ENCODE assay signal across 8 cellular contexts in genomic region chr14:21437063-21437901, GRCh38. TPM values are rescaled to one million over a fixed set of nuclear protein-coding genes. Genes with fewer than 3 reads are reported as not detected.
DNase-seq lines count a peak whose midpoint lies in the region; ATAC-seq and TF ChIP-seq lines count a peak whose summit lies in the region.

No MANE protein-coding gene starts in this region.

- H3K27ac Mint-ChIP-seq in activated naive CD4-positive, alpha-beta T cell treated with anti-CD3 and anti-CD28 coated beads, Interleukin-2, amount 50 U/mL, for 72 hours, result peak overlapping the region; percentile 91 to 92

- no peaks in the 10 kb centered on the region; the same call in 1 of the 2 replicates for H4K20me1 ChIP-seq in SK-N-SH (ENCODE audit: insufficient read depth)

- H3K9me3 Mint-ChIP-seq in activated naive CD4-positive, alpha-beta T cell treated with anti-CD3 and anti-CD28 coated beads, Interleukin-2, amount 50 U/mL, for 72 hours, result no peaks in the 10 kb centered on the region

- 4% methylated on average over 26 of the region's 33 CpGs for WGBS in SK-N-SH (ENCODE audit: low lambda C conversion rate)

- CTCF ChIA-PET in GM10248 (lab: Yijun Ruan, JAX) (interaction anchor here (0.9 to 4.6 kb wide), 8 partner anchors 9 to 62 kb away, joined by 3 to 40 read pairs (median 4); partner anchors contain the start of genes CHD8, RAB2B and TOX4), SK-N-SH (lab: Yijun Ruan, JAX) (interaction anchor here (0.9 to 1.7 kb wide), 3 partner anchors 18 to 120 kb away, joined by 3 to 11 read pairs (median 4); partner anchors contain the start of gene CHD8)

- peak; percentile 99 for ATAC-seq in HG02610 (IDR thresholded peaks at IDR 0.05; ENCODE audit: unreplicated experiment)
- ATAC-seq in activated naive CD4-positive, alpha-beta T cell treated with anti-CD3 and anti-CD28 coated beads, Interleukin-2, amount 50 U/mL, for 72 hours, result peak; percentile 100

- H2AFZ ChIP-seq in SK-N-SH (ENCODE audit: low read depth), result peak overlapping the region; percentile 64

- peaks cover 6% of the 10 kb centered on the region in 2 experiments; a peak in 3 of 4 replicates for H3K4me1 ChIP-seq in SK-N-SH (ENCODE audit: control insufficient read depth in 1 of 2, insufficient read depth in 2 of 2, low read depth in 1 of 2, low read length in 1 of 2)

- H3K4me2 ChIP-seq in SK-N-SH, result peak overlapping the region; percentile 82

- H3K36me3 Mint-ChIP-seq in activated naive CD4-positive, alpha-beta T cell treated with anti-CD3 and anti-CD28 coated beads, Interleukin-2, amount 50 U/mL, for 72 hours, result peaks cover 10 to 26% of the 10 kb centered on the region in 2 donors

- peak overlapping the region; percentile 58 to 73 for H3K4me3 ChIP-seq in SK-N-SH (ENCODE audit: low read depth in 2 of 2, low read length in 1 of 2)

- no peak for TF ChIP-seq RAD21 in SK-N-SH (IDR thresholded peaks at IDR 0.05; ENCODE audit: low read length)

- TF ChIP-seq CTCF in GM10248 (IDR thresholded peaks at IDR 0.05; ENCODE audit: control extremely low read depth, extremely low read depth, low read depth, missing control alignments) (no peak), SK-N-SH (IDR thresholded peaks at IDR 0.05) (no peak)

- H3K9me2 ChIP-seq in SK-N-SH, result no peaks in the 10 kb centered on the region

- H3F3A ChIP-seq in SK-N-SH (replicated peaks; ENCODE audit: insufficient read depth), result peaks cover 7% of the 10 kb centered on the region

- POLR2A ChIA-PET in GM10248 (lab: Yijun Ruan, JAX), result interaction anchor here (0.6 to 1.7 kb wide), 9 partner anchors 9 to 128 kb away, joined by 3 to 22 read pairs (median 4); partner anchors contain the start of gene CHD8
- POLR2A ChIA-PET in SK-N-SH (lab: Yijun Ruan, JAX), result interaction anchor here (0.5 to 2.1 kb wide), 5 partner anchors 18 to 150 kb away, joined by 3 to 29 read pairs (median 4); partner anchors contain the start of genes CHD8, METTL3 and RAB2B

- no peak for TF ChIP-seq EP300 in SK-N-SH (IDR thresholded peaks at IDR 0.05; ENCODE audit: borderline replicate concordance in 1 of 2, low read depth in 1 of 2, low read length in 1 of 2)

- peak; percentile 95 for DNase-seq in GM10248 (ENCODE audit: extremely low spot score)
- DNase-seq in NCI-H1092 (lab: John Stamatoyannopoulos, UW), result peak; percentile 100
- DNase-seq in SK-N-SH, result peak; percentile 93
- peak; percentile 95 to 99 for DNase-seq in activated naive CD4-positive, alpha-beta T cell treated with anti-CD3 and anti-CD28 coated beads, Interleukin-2, amount 50 U/mL, for 72 hours (ENCODE audit: low spot score in 2 of 2)
- peak; percentile 93 for DNase-seq in glomerular endothelial cell (ENCODE audit: extremely low read depth, low read depth, low spot score)
- peak; percentile 99 for DNase-seq in occipital lobe (lab: John Stamatoyannopoulos, UW)

- peak overlapping the region; percentile 74 for H3K9ac ChIP-seq in SK-N-SH

- peaks cover 94% of the 10 kb centered on the region for H3K79me2 ChIP-seq in SK-N-SH (ENCODE audit: insufficient read depth)

- peak overlapping the region; percentile 85 to 90 for H3K27ac ChIP-seq in SK-N-SH (ENCODE audit: low read depth in 2 of 2, low read length in 1 of 2)
- H3K27ac ChIP-seq in temporal lobe (ENCODE audit: low read depth, low read length), result peak overlapping the region; percentile 77

- H3K36me3 ChIP-seq in SK-N-SH (replicated peaks in 1 of 2; ENCODE audit: control insufficient read depth in 1 of 2, insufficient read depth in 2 of 2, low read length in 1 of 2), result peaks cover 14 to 19% of the 10 kb centered on the region in 2 experiments

- no peaks in the 10 kb centered on the region for H3K27me3 ChIP-seq in SK-N-SH (ENCODE audit: insufficient read depth)

- no peaks in the 10 kb centered on the region for H3K9me3 ChIP-seq in SK-N-SH

TF ChIP-seq in SK-N-SH, 30 proteins besides CTCF, POLR2A, EP300 and RAD21 (continues in another document):
- TF ChIP-seq MAX (IDR thresholded peaks at IDR 0.05; ENCODE audit: low read depth), result peak; percentile 55; the same call in 1 of the 2 replicates
- TF ChIP-seq SIN3A (IDR thresholded peaks at IDR 0.05; ENCODE audit: borderline replicate concordance, low read depth, low read length), result no peak; the same call in 1 of the 2 replicates
- no peak for TF ChIP-seq RFX5 (IDR thresholded peaks at IDR 0.05; ENCODE audit: low read length)
- TF ChIP-seq POLR2AphosphoS5 (IDR thresholded peaks at IDR 0.05; ENCODE audit: low read depth, low read length), result peak; percentile 84
- TF ChIP-seq EZH2phosphoT487 (IDR thresholded peaks at IDR 0.05; ENCODE audit: borderline replicate concordance, low read depth), result no peak
- peak; percentile 100 for TF ChIP-seq PBX3 (IDR thresholded peaks at IDR 0.05)
- peak; percentile 54 for TF ChIP-seq GABPA (IDR thresholded peaks at IDR 0.05; ENCODE audit: low read depth)
- peak; percentile 66 for TF ChIP-seq TAF1 (IDR thresholded peaks at IDR 0.05; ENCODE audit: borderline replicate concordance, low read depth, low read length)
- peak; percentile 27; the same call in 1 of the 2 replicates for TF ChIP-seq JUND (IDR thresholded peaks at IDR 0.05)
- no peak for TF ChIP-seq RCOR1 (IDR thresholded peaks at IDR 0.05; ENCODE audit: low read length)
- no peak for TF ChIP-seq RXRA (IDR thresholded peaks at IDR 0.05; ENCODE audit: borderline replicate concordance, low read depth)
- no peak; the same call in 1 of the 2 replicates for TF ChIP-seq MXI1 (IDR thresholded peaks at IDR 0.05; ENCODE audit: low read depth, low read length)
- no peak for TF ChIP-seq USF2 (IDR thresholded peaks at IDR 0.05; ENCODE audit: borderline replicate concordance, low read depth, low read length)
- no peak for TF ChIP-seq SMC3 (IDR thresholded peaks at IDR 0.05; ENCODE audit: low read depth, low read length)
- no peak for TF ChIP-seq TCF12 (IDR thresholded peaks at IDR 0.05)
- TF ChIP-seq IRF3 (IDR thresholded peaks at IDR 0.05; ENCODE audit: low read depth, low read length), result peak; percentile 76

RNA-seq across cellular contexts. Expression of gene CHD8, which starts 18.6 kb away (rescaled TPM):
- polyA plus RNA-seq in SK-N-SH (2012; rRNA removed), result 20.1 and 25.3 TPM in 2 replicates
- polyA plus RNA-seq in SK-N-SH (2012; cell fraction: cytosol; rRNA removed), result 13.4 and 15.8 TPM in 2 replicates
- 75.7 and 107 TPM in 2 replicates for polyA plus RNA-seq in SK-N-SH (2012; cell fraction: nucleus; rRNA removed)
- 100 to 1,000 TPM; 125 to 126 TPM for total RNA-seq in activated naive CD4-positive, alpha-beta T cell treated with anti-CD3 and anti-CD28 coated beads, Interleukin-2, amount 50 U/mL, for 72 hours
- total RNA-seq in glomerular endothelial cell, result 49.8 and 69.1 TPM in 2 replicates
- total RNA-seq in occipital lobe, result 54.1 TPM
- total RNA-seq in temporal lobe, result 68.4 TPM

RNA-seq across cellular contexts. Expression of gene RAB2B, which starts 39.5 kb away (rescaled TPM):
- 24.4 and 41.2 TPM in 2 replicates for polyA plus RNA-seq in SK-N-SH (2012; rRNA removed)
- 30.1 and 36.3 TPM in 2 replicates for polyA plus RNA-seq in SK-N-SH (2012; cell fraction: cytosol; rRNA removed)
- polyA plus RNA-seq in SK-N-SH (2012; cell fraction: nucleus; rRNA removed), result 13.2 and 30.3 TPM in 2 replicates
- 10 to 100 TPM; 30.2 to 48.8 TPM for total RNA-seq in activated naive CD4-positive, alpha-beta T cell treated with anti-CD3 and anti-CD28 coated beads, Interleukin-2, amount 50 U/mL, for 72 hours
- total RNA-seq in glomerular endothelial cell, result 23.7 and 29.1 TPM in 2 replicates
- 48.0 TPM for total RNA-seq in occipital lobe
- 32.5 TPM for total RNA-seq in temporal lobe

RNA-seq across cellular contexts. Expression of gene TOX4, which starts 39.7 kb away (rescaled TPM):
- 52.3 and 69.3 TPM in 2 replicates for polyA plus RNA-seq in SK-N-SH (2012; rRNA removed)
- polyA plus RNA-seq in SK-N-SH (2012; cell fraction: cytosol; rRNA removed), result 45.6 and 45.7 TPM in 2 replicates
- 68.6 and 95.7 TPM in 2 replicates for polyA plus RNA-seq in SK-N-SH (2012; cell fraction: nucleus; rRNA removed)
- 100 to 1,000 TPM in 1 of 2 donors, 10 to 100 TPM in 1; 80.8 to 104 TPM for total RNA-seq in activated naive CD4-positive, alpha-beta T cell treated with anti-CD3 and anti-CD28 coated beads, Interleukin-2, amount 50 U/mL, for 72 hours
- total RNA-seq in glomerular endothelial cell, result 30.6 and 53.0 TPM in 2 replicates
- total RNA-seq in occipital lobe, result 20.9 TPM
- total RNA-seq in temporal lobe, result 22.4 TPM

RNA-seq across cellular contexts. Expression of gene SUPT16H, which starts 53.5 kb away (rescaled TPM):
- 53.7 and 65.6 TPM in 2 replicates for polyA plus RNA-seq in SK-N-SH (2012; rRNA removed)
- 67.7 and 69.1 TPM in 2 replicates for polyA plus RNA-seq in SK-N-SH (2012; cell fraction: cytosol; rRNA removed)
- 38.6 and 69.1 TPM in 2 replicates for polyA plus RNA-seq in SK-N-SH (2012; cell fraction: nucleus; rRNA removed)
- 100 to 1,000 TPM; 161 to 172 TPM for total RNA-seq in activated naive CD4-positive, alpha-beta T cell treated with anti-CD3 and anti-CD28 coated beads, Interleukin-2, amount 50 U/mL, for 72 hours
- total RNA-seq in glomerular endothelial cell, result 45.1 and 50.9 TPM in 2 replicates
- 96.7 TPM for total RNA-seq in occipital lobe
- total RNA-seq in temporal lobe, result 76.7 TPM

Comparison
In these comparisons a context has a peak if more than half of its experiments do, and no peak if none do; other contexts are left out.
1. Peak in every context shown above with its lines: DNase-seq, ATAC-seq, H3K4me3 ChIP-seq and H3K27ac ChIP-seq.